In genomic region chr18:73614812-73615211, GRCh38 we compare ENCODE assay signal across 20 cellular contexts.
DNase-seq lines count a peak whose midpoint lies in the region; ATAC-seq and TF ChIP-seq lines count a peak whose summit lies in the region.
"Had no signal": no experiment of that assay in that cellular context is flagged by ENCODE, and none has a peak within 500 bp of the region (broad histone marks: within the 10 kb centered on the region; RNA-seq: fewer than 3 reads in every experiment).

No MANE protein-coding gene starts in this region.

- H3K4me3 ChIP-seq in BJ (ENCODE audit: low read depth, low read length) (no peak overlapping the region), PC-3 (ENCODE audit: low read length) (no peak overlapping the region), right atrium auricular region (no peak overlapping the region)
- H3K4me3 ChIP-seq: colonic mucosa, gastroesophageal sphincter, HAP-1 had no signal

- BruUV-seq in PC-3 (replicated peaks; lab: Mats Ljungman, UMichigan), result no TSS peak

- H3K9me3 Mint-ChIP-seq in activated naive CD8-positive, alpha-beta T cell treated with anti-CD3 and anti-CD28 coated beads, Interleukin-2, amount 50 U/mL, for 24 hours, result peaks cover 4% of the 10 kb centered on the region
- H3K9me3 Mint-ChIP-seq: activated naive CD4-positive, alpha-beta T cell treated with anti-CD3 and anti-CD28 coated beads for 36 hours; naive B cell had no signal

- DNase-seq in BJ (ENCODE audit: low read depth) (peak; percentile 46), PC-3 (peak; percentile 96), dedifferentiated amniotic fluid mesenchymal stem cell (ENCODE audit: extremely low spot score) (peak; percentile 48), kidney tubule cell (ENCODE audit: low spot score) (peak; percentile 98), right atrium auricular region (ENCODE audit: low spot score) (no peak)
- DNase-seq in activated naive CD8-positive, alpha-beta T cell treated with anti-CD3 and anti-CD28 coated beads, Interleukin-2, amount 50 U/mL, for 24 hours, result no peak
- DNase-seq: activated naive CD4-positive, alpha-beta T cell treated with anti-CD3 and anti-CD28 coated beads for 36 hours; colonic mucosa; left cardiac atrium; naive B cell; NCI-H1092 treated with DMSO at 0.1 percent for 48 hours; NCI-H510A; right cardiac atrium; stimulated activated CD4-positive, alpha-beta T cell treated with anti-CD3 and anti-CD28 coated beads, Interleukin-4, amount 100 ng/mL, for 4 hours; stimulated activated naive CD4-positive, alpha-beta T cell had no signal

- no peak for TF ChIP-seq CTCF in BJ (IDR thresholded peaks at IDR 0.05; ENCODE audit: insufficient read depth, low read depth, low read length)
- TF ChIP-seq CTCF in PC-3 (conservative IDR thresholded peaks at IDR 0.05; ENCODE audit: low read depth, low read length), result no peak
- TF ChIP-seq CTCF in right atrium auricular region (IDR thresholded peaks at IDR 0.05), result no peak

- H3K36me3 Mint-ChIP-seq in activated naive CD8-positive, alpha-beta T cell treated with anti-CD3 and anti-CD28 coated beads, Interleukin-2, amount 50 U/mL, for 24 hours (ENCODE audit: low read depth), result no peaks in the 10 kb centered on the region
- H3K36me3 Mint-ChIP-seq: naive B cell had no signal

- H3K27ac Mint-ChIP-seq in activated naive CD8-positive, alpha-beta T cell treated with anti-CD3 and anti-CD28 coated beads, Interleukin-2, amount 50 U/mL, for 24 hours, result no peak overlapping the region
- H3K27ac Mint-ChIP-seq: activated naive CD4-positive, alpha-beta T cell treated with anti-CD3 and anti-CD28 coated beads for 36 hours; naive B cell had no signal

- no peak overlapping the region for H3K4me3 Mint-ChIP-seq in activated naive CD8-positive, alpha-beta T cell treated with anti-CD3 and anti-CD28 coated beads, Interleukin-2, amount 50 U/mL, for 24 hours
- H3K4me3 Mint-ChIP-seq: activated naive CD4-positive, alpha-beta T cell treated with anti-CD3 and anti-CD28 coated beads for 36 hours; naive B cell had no signal

- CTCF ChIA-PET in BJ (lab: Yijun Ruan, JAX), result interaction anchor here (1.1 to 1.6 kb wide), 2 partner anchors 32 to 75 kb away, joined by 3 read pairs; no protein-coding TSS in a partner anchor
- CTCF ChIA-PET in PC-3 (lab: Charles Lee), result no interaction called here

- no peaks in the 10 kb centered on the region for H3K4me1 Mint-ChIP-seq in activated naive CD8-positive, alpha-beta T cell treated with anti-CD3 and anti-CD28 coated beads, Interleukin-2, amount 50 U/mL, for 24 hours
- H3K4me1 Mint-ChIP-seq: naive B cell had no signal

- peak overlapping the region; percentile 42 for H3K4me2 ChIP-seq in PC-3 (ENCODE audit: low read length)

- H3K9ac ChIP-seq in PC-3 (ENCODE audit: low read length), result no peak overlapping the region

- H3K27ac ChIP-seq in PC-3 (ENCODE audit: low read length), result peak overlapping the region; percentile 46
- no peak overlapping the region for H3K27ac ChIP-seq in right atrium auricular region
- H3K27ac ChIP-seq: C4-2B, colonic mucosa, gastroesophageal sphincter had no signal

- H3K27me3 ChIP-seq in BJ (ENCODE audit: control insufficient read depth, insufficient read depth, low read length) (no peaks in the 10 kb centered on the region), PC-3 (ENCODE audit: low read length) (no peaks in the 10 kb centered on the region), right atrium auricular region (no peaks in the 10 kb centered on the region)
- H3K27me3 ChIP-seq: colonic mucosa, gastroesophageal sphincter had no signal

- H3F3A ChIP-seq in PC-3 (ENCODE audit: low read length, unreplicated experiment), result no peaks in the 10 kb centered on the region

- H3K9me3 ChIP-seq in PC-3 (ENCODE audit: low read length) (0 out of 2 replicates have a peak, but pooled peaks cover 4% of the 10 kb centered on the region), right atrium auricular region (no peaks in the 10 kb centered on the region)
- H3K9me3 ChIP-seq: colonic mucosa, gastroesophageal sphincter, HAP-1 had no signal

- H3K9me2 ChIP-seq in PC-3 (replicated peaks; ENCODE audit: low read length), result no peaks in the 10 kb centered on the region

- ATAC-seq in PC-3 (peak; percentile 94), HG03175 (IDR thresholded peaks at IDR 0.05; ENCODE audit: unreplicated experiment) (no peak), HG02840 (IDR thresholded peaks at IDR 0.05; ENCODE audit: low FRiP score, unreplicated experiment) (no peak)
- no peak for ATAC-seq in activated naive CD8-positive, alpha-beta T cell treated with anti-CD3 and anti-CD28 coated beads, Interleukin-2, amount 50 U/mL, for 24 hours
- ATAC-seq: gastroesophageal sphincter, right cardiac atrium had no signal

- H3K27me3 Mint-ChIP-seq in activated naive CD8-positive, alpha-beta T cell treated with anti-CD3 and anti-CD28 coated beads, Interleukin-2, amount 50 U/mL, for 24 hours, result no peaks in the 10 kb centered on the region

- H3K4me1 ChIP-seq in PC-3 (ENCODE audit: insufficient read depth, low read length) (peaks cover 40% of the 10 kb centered on the region), right atrium auricular region (no peaks in the 10 kb centered on the region)
- H3K4me1 ChIP-seq: colonic mucosa, gastroesophageal sphincter, HAP-1 had no signal

- POLR2A ChIA-PET in BJ (lab: Charles Lee) (interaction anchor here (0.5 kb wide), 1 partner anchor 57 kb away, joined by 4 read pairs; no protein-coding TSS in a partner anchor), PC-3 (lab: Charles Lee; ENCODE audit: unreplicated experiment) (interaction anchor here (0.6 kb wide), 1 partner anchor 201 kb away, joined by 3 read pairs; no protein-coding TSS in a partner anchor)

- H3K79me2 ChIP-seq in PC-3 (ENCODE audit: low read length), result no peaks in the 10 kb centered on the region

- H4K20me1 ChIP-seq in PC-3 (ENCODE audit: low read length), result no peaks in the 10 kb centered on the region

- H3K36me3 ChIP-seq in BJ (ENCODE audit: control insufficient read depth, insufficient read depth, low read length) (no peaks in the 10 kb centered on the region), PC-3 (ENCODE audit: low read depth, low read length) (no peaks in the 10 kb centered on the region), right atrium auricular region (no peaks in the 10 kb centered on the region)
- H3K36me3 ChIP-seq: colonic mucosa, gastroesophageal sphincter, HAP-1 had no signal

- no peak overlapping the region for H2AFZ ChIP-seq in PC-3 (ENCODE audit: low read length)

- intact Hi-C loops in PC-3 (cut with micrococcal nuclease), result loop anchor here (5.0 kb wide), 1 partner anchor 68 kb away; no protein-coding TSS in a partner anchor

Comparison
In these comparisons a context has a peak if more than half of its experiments do, and no peak if none do; other contexts are left out.
1. DNase-seq: peak in BJ (single experiment), PC-3 (single experiment), dedifferentiated amniotic fluid mesenchymal stem cell (single experiment) and kidney tubule cell (single experiment); none in activated naive CD8-positive, alpha-beta T cell treated with anti-CD3 and anti-CD28 coated beads, Interleukin-2, amount 50 U/mL, for 24 hours (single experiment) and right atrium auricular region (single experiment).